16 cellular contexts compared by ENCODE assay signal in genomic region chr19:6717036-6717435, GRCh38. TPM values are rescaled to one million over a fixed set of nuclear protein-coding genes. Genes with fewer than 3 reads are reported as not detected.
DNase-seq lines count a peak whose midpoint lies in the region; ATAC-seq and TF ChIP-seq lines count a peak whose summit lies in the region.
"Had no signal": no experiment of that assay in that cellular context is flagged by ENCODE, and none has a peak within 500 bp of the region (broad histone marks: within the 10 kb centered on the region; RNA-seq: fewer than 3 reads in every experiment).

No MANE protein-coding gene starts in this region.

- H3K23ac ChIP-seq in H9 (ENCODE audit: insufficient read length, low read depth, low read length), result no peak overlapping the region

- peaks cover 2% of the 10 kb centered on the region for H3K36me3 Mint-ChIP-seq in activated CD4-positive, alpha-beta T cell treated with anti-CD3 and anti-CD28 coated beads for 36 hours (ENCODE audit: low read depth)
- peaks cover 0 to 4% (median 3%) of the 10 kb centered on the region in 3 experiments; a peak in 3 of 7 replicates for H3K36me3 Mint-ChIP-seq in H9 (ENCODE audit: insufficient read depth in 1 of 3, low read depth in 3 of 3)

- H3K79me1 ChIP-seq in H9 (ENCODE audit: insufficient read depth, low read depth, low read length, poor library complexity, severe bottlenecking), result no peaks in the 10 kb centered on the region

- no peaks in the 10 kb centered on the region for H3K23me2 ChIP-seq in H9 (ENCODE audit: insufficient read length, low read depth, low read length, poor library complexity, severe bottlenecking)

- TF ChIP-seq CTCF in H9 (conservative IDR thresholded peaks at IDR 0.05) (peak; percentile 53; the same call in 2 of the 3 replicates), mammary epithelial cell (conservative IDR thresholded peaks at IDR 0.05 in 1 of 2, IDR thresholded peaks at IDR 0.05 in 1 of 2; ENCODE audit: extremely low read depth in 1 of 2, insufficient read depth in 1 of 2, low read depth in 1 of 2, low read length in 2 of 2) (peak in 1 of 2 donors; percentile 9), neural cell (IDR thresholded peaks at IDR 0.05; ENCODE audit: poor library complexity, severe bottlenecking) (peak; percentile 8)

- H2BK5ac ChIP-seq in H9 (ENCODE audit: insufficient read length, low read length), result no peak overlapping the region

- CTCF ChIA-PET in activated CD4-positive, alpha-beta T cell treated with anti-CD3 and anti-CD28 coated beads for 36 hours (lab: Charles Lee), result no interaction called here
- CTCF ChIA-PET in mammary epithelial cell (lab: Charles Lee; ENCODE audit: low non-redundant PET), result no interaction called here

- H3F3A ChIP-seq in neural cell (ENCODE audit: insufficient read depth, low read length, poor library complexity, severe bottlenecking), result no peaks in the 10 kb centered on the region

- H3K4me1 ChIP-seq in H9 (ENCODE audit: insufficient read depth, low read length) (no peaks in the 10 kb centered on the region; the same call in 1 of the 2 replicates), mammary epithelial cell (ENCODE audit: insufficient read depth, low read length) (peaks cover 23% of the 10 kb centered on the region)

- H3K4me3 ChIP-seq in mammary epithelial cell (replicated peaks in 1 of 3; ENCODE audit: insufficient read depth in 1 of 3, low read depth in 2 of 3, low read length in 3 of 3) (no peak overlapping the region), neural cell (ENCODE audit: low read length) (no peak overlapping the region)
- H3K4me3 ChIP-seq: esophagus squamous epithelium, pancreas had no signal

- no peak overlapping the region for H2BK120ac ChIP-seq in H9 (ENCODE audit: low read depth, low read length, poor library complexity, severe bottlenecking)

- no peaks in the 10 kb centered on the region for H3K79me2 ChIP-seq in H9 (ENCODE audit: insufficient read depth, low read length)
- peaks cover 4% of the 10 kb centered on the region for H3K79me2 ChIP-seq in mammary epithelial cell (ENCODE audit: insufficient read depth, low read length)
- no peaks in the 10 kb centered on the region for H3K79me2 ChIP-seq in neural cell (replicated peaks; ENCODE audit: insufficient read depth, low read length)

- H3K27me3 ChIP-seq in H9 (ENCODE audit: insufficient read depth, low read length) (no peaks in the 10 kb centered on the region), mammary epithelial cell (ENCODE audit: insufficient read depth, low read length) (no peaks in the 10 kb centered on the region), neural cell (ENCODE audit: insufficient read depth, low read depth, low read length) (no peaks in the 10 kb centered on the region)
- H3K27me3 ChIP-seq: pancreas had no signal

- no peaks in the 10 kb centered on the region for H3K9me2 ChIP-seq in neural cell (ENCODE audit: insufficient read depth, low read length)

- H2AFZ ChIP-seq in H9 (ENCODE audit: low read length) (no peak overlapping the region), mammary epithelial cell (ENCODE audit: low read depth, low read length) (no peak overlapping the region), neural cell (ENCODE audit: low read depth, low read length) (no peak overlapping the region)

- in situ Hi-C loops in mammary epithelial cell (cut with MboI; ENCODE audit: low sequenced_read_pairs in 2 of 2), result no loop called here

- POLR2A ChIA-PET in activated CD4-positive, alpha-beta T cell treated with anti-CD3 and anti-CD28 coated beads for 36 hours (lab: Charles Lee), result no interaction called here

- H2BK12ac ChIP-seq in H9 (ENCODE audit: insufficient read length, low read depth, low read length), result no peak overlapping the region

- no peak for TF ChIP-seq EP300 in neural cell (conservative IDR thresholded peaks at IDR 0.05; ENCODE audit: poor library complexity, severe bottlenecking)

- H3K9ac ChIP-seq in H9 (ENCODE audit: extremely low read depth, insufficient read length, low read length) (no peak overlapping the region), mammary epithelial cell (ENCODE audit: insufficient read depth, low read length) (no peak overlapping the region), neural cell (ENCODE audit: low read length) (no peak overlapping the region)

- H4K8ac ChIP-seq in H9 (replicated peaks; ENCODE audit: insufficient read length, low read depth, low read length), result no peak overlapping the region

- no peak overlapping the region for H3K56ac ChIP-seq in H9 (ENCODE audit: insufficient read length, low read depth, low read length)

- H4K20me1 ChIP-seq in H9 (ENCODE audit: control insufficient read depth, insufficient read depth, insufficient read length), result no peaks in the 10 kb centered on the region
- H4K20me1 ChIP-seq in mammary epithelial cell (ENCODE audit: insufficient read depth, low read length), result no peaks in the 10 kb centered on the region
- no peaks in the 10 kb centered on the region for H4K20me1 ChIP-seq in neural cell (ENCODE audit: insufficient read depth)

- peaks cover 8% of the 10 kb centered on the region for H3K27me3 Mint-ChIP-seq in activated CD4-positive, alpha-beta T cell treated with anti-CD3 and anti-CD28 coated beads for 36 hours
- H3K27me3 Mint-ChIP-seq in H9 (ENCODE audit: low read depth), result peaks cover 18% of the 10 kb centered on the region
- H3K27me3 Mint-ChIP-seq: activated T-cell treated with anti-CD3 and anti-CD28 coated beads, Interleukin-2, amount 50 U/mL, for 24 hours had no signal

- dilution Hi-C loops in mammary epithelial cell (cut with HindIII; ENCODE audit: low sequenced_read_pairs), result no loop called here

- H3K4me3 Mint-ChIP-seq in activated CD4-positive, alpha-beta T cell treated with anti-CD3 and anti-CD28 coated beads for 36 hours, result no peak overlapping the region
- H3K4me3 Mint-ChIP-seq in H9, result peak overlapping the region in 1 of 2 experiments; percentile 55; a peak in 1 of 5 replicates
- H3K4me3 Mint-ChIP-seq: activated T-cell treated with anti-CD3 and anti-CD28 coated beads, Interleukin-2, amount 50 U/mL, for 24 hours had no signal

- no peak overlapping the region for H2BK20ac ChIP-seq in H9 (ENCODE audit: low read depth, low read length, poor library complexity, severe bottlenecking)

- H3K4me2 ChIP-seq in H9 (ENCODE audit: insufficient read depth, insufficient read length, low read length) (no peak overlapping the region), mammary epithelial cell (ENCODE audit: insufficient read depth, low read depth, low read length) (no peak overlapping the region), neural cell (ENCODE audit: low read length) (no peak overlapping the region)

- TF ChIP-seq RAD21 in neural cell (conservative IDR thresholded peaks at IDR 0.05), result no peak

- no peak overlapping the region for H3K18ac ChIP-seq in H9 (ENCODE audit: insufficient read length, low read depth, low read length)

- no peaks in the 10 kb centered on the region for H3K9me3 ChIP-seq in H9 (ENCODE audit: control insufficient read depth, low read depth, low read length)
- no peaks in the 10 kb centered on the region for H3K9me3 ChIP-seq in mammary epithelial cell (replicated peaks; ENCODE audit: insufficient read depth, low read length)
- no peaks in the 10 kb centered on the region for H3K9me3 ChIP-seq in neural cell (ENCODE audit: low read length)
- H3K9me3 ChIP-seq: esophagus squamous epithelium, pancreas had no signal

- DNase-seq in activated CD4-positive, alpha-beta T cell treated with anti-CD3 and anti-CD28 coated beads for 36 hours, result peak; percentile 42
- DNase-seq in activated CD4-positive, alpha-beta T cell treated with anti-CD3 and anti-CD28 coated beads for 1 hour, result no peak
- DNase-seq in H9, result peak; percentile 48
- DNase-seq in mammary epithelial cell, result no peak
- no peak for DNase-seq in COLO829 (ENCODE audit: low spot score)
- DNase-seq in T1000 (lab: John Stamatoyannopoulos, UW), result no peak
- DNase-seq: ACHN; activated T-cell treated with anti-CD3 and anti-CD28 coated beads, Interleukin-2, amount 50 U/mL, for 24 hours; amniotic stem cell; esophagus squamous epithelium; NCI-H1092; NCI-H2227 treated with DMSO at 0.1 percent for 48 hours had no signal

- H3K27ac ChIP-seq in H9 (ENCODE audit: insufficient read length, low read depth, low read length) (no peak overlapping the region), mammary epithelial cell (ENCODE audit: insufficient read depth, low read depth, low read length) (no peak overlapping the region), neural cell (ENCODE audit: low read length) (no peak overlapping the region)
- H3K27ac ChIP-seq: esophagus squamous epithelium, pancreas had no signal

- intact Hi-C loops in activated CD4-positive, alpha-beta T cell treated with anti-CD3 and anti-CD28 coated beads for 36 hours (cut with DNase I, micrococcal nuclease), result loop anchor here in 1 of 2 experiments (5.0 kb wide), 1 partner anchor 85 kb away; no protein-coding TSS in a partner anchor
- intact Hi-C loops in mammary epithelial cell (cut with micrococcal nuclease), result no loop called here

- H3K9me3 Mint-ChIP-seq in activated CD4-positive, alpha-beta T cell treated with anti-CD3 and anti-CD28 coated beads for 36 hours (ENCODE audit: low read depth), result peaks cover 3% of the 10 kb centered on the region
- H3K9me3 Mint-ChIP-seq in H9, result peaks cover 7 to 11% of the 10 kb centered on the region in 2 experiments; a peak in 4 of 5 replicates
- H3K9me3 Mint-ChIP-seq: activated T-cell treated with anti-CD3 and anti-CD28 coated beads, Interleukin-2, amount 50 U/mL, for 24 hours had no signal

- no peak overlapping the region for H3K27ac Mint-ChIP-seq in activated CD4-positive, alpha-beta T cell treated with anti-CD3 and anti-CD28 coated beads for 36 hours
- peak overlapping the region in 1 of 3 experiments; percentile 11; a peak in 1 of 7 replicates for H3K27ac Mint-ChIP-seq in H9
- H3K27ac Mint-ChIP-seq: activated T-cell treated with anti-CD3 and anti-CD28 coated beads, Interleukin-2, amount 50 U/mL, for 24 hours had no signal

- no peak overlapping the region for H4K5ac ChIP-seq in H9 (ENCODE audit: insufficient read length, low read depth, low read length)

- H4K91ac ChIP-seq in H9 (ENCODE audit: insufficient read length, low read depth, low read length), result no peak overlapping the region

- H3K14ac ChIP-seq in H9 (ENCODE audit: insufficient read depth, low read length), result no peak overlapping the region

- no peak for ATAC-seq in activated CD4-positive, alpha-beta T cell treated with anti-CD3 and anti-CD28 coated beads for 36 hours
- ATAC-seq in HG02840 (IDR thresholded peaks at IDR 0.05; ENCODE audit: low FRiP score, unreplicated experiment), result no peak
- ATAC-seq: pancreas had no signal

- no CpG with 5 or more reads among the region's 10 CpGs for WGBS in H9 (ENCODE audit: extremely low coverage, insufficient read length, low lambda C conversion rate)
- 78% methylated on average over 9 of the region's 10 CpGs for WGBS in mammary epithelial cell (ENCODE audit: low coverage, missing lambda C conversion rate)

- H3K4me1 Mint-ChIP-seq in activated CD4-positive, alpha-beta T cell treated with anti-CD3 and anti-CD28 coated beads for 36 hours, result peaks cover 7% of the 10 kb centered on the region
- peaks cover 0 to 26% of the 10 kb centered on the region in 2 experiments for H3K4me1 Mint-ChIP-seq in H9

- no peaks in the 10 kb centered on the region for H3K36me3 ChIP-seq in mammary epithelial cell (ENCODE audit: insufficient read depth, low read length)
- H3K36me3 ChIP-seq in neural cell (ENCODE audit: insufficient read depth, low read length), result no peaks in the 10 kb centered on the region
- H3K36me3 ChIP-seq: esophagus squamous epithelium had no signal

- no peak overlapping the region for H3T11ph ChIP-seq in H9 (ENCODE audit: low read length)

- no peak overlapping the region for H2BK15ac ChIP-seq in H9 (ENCODE audit: low read depth, low read length)

- BruUV-seq in mammary epithelial cell (replicated peaks; lab: Mats Ljungman, UMichigan), result TSS peak; percentile 19

- no peak overlapping the region for H2AK5ac ChIP-seq in H9 (ENCODE audit: insufficient read length, low read length)

- H3K4ac ChIP-seq in H9 (ENCODE audit: low read depth, low read length), result no peak overlapping the region

RNA-seq across cellular contexts. Expression of gene C3, which starts 3.4 kb away (rescaled TPM):
- 1 to 10 TPM in 1 of 2 experiments, under 1 TPM in 1; 0.93 to 1.0 TPM for total RNA-seq in activated CD4-positive, alpha-beta T cell treated with anti-CD3 and anti-CD28 coated beads for 36 hours
- total RNA-seq in H9 (2021) (4.9 and 5.9 TPM in 2 replicates), mammary epithelial cell (100 to 1,000 TPM in 1 of 2 donors, 10 to 100 TPM in 1; 20.5 to 122 TPM)
- polyA plus RNA-seq in mammary epithelial cell (142 TPM), neural cell (not detected in 2 replicates)
- polyA minus RNA-seq in mammary epithelial cell (403 TPM), neural cell (not detected in 2 replicates)

RNA-seq across cellular contexts. Expression of gene GPR108, which starts 20.3 kb away (rescaled TPM):
- 10 to 100 TPM; 58.8 to 59.9 TPM for total RNA-seq in activated CD4-positive, alpha-beta T cell treated with anti-CD3 and anti-CD28 coated beads for 36 hours
- 38.2 and 39.3 TPM in 2 replicates for total RNA-seq in H9 (2021)
- 10 to 100 TPM; 50.2 to 95.9 TPM for total RNA-seq in mammary epithelial cell
- 75.9 TPM for polyA plus RNA-seq in mammary epithelial cell
- polyA minus RNA-seq in mammary epithelial cell, result 230 TPM
- polyA plus RNA-seq in neural cell, result 24.6 and 44.5 TPM in 2 replicates
- polyA minus RNA-seq in neural cell, result 15.3 and 15.8 TPM in 2 replicates

RNA-seq across cellular contexts. Expression of gene TRIP10, which starts 22.4 kb away (rescaled TPM):
- total RNA-seq in activated CD4-positive, alpha-beta T cell treated with anti-CD3 and anti-CD28 coated beads for 36 hours, result 10 to 100 TPM; 45.1 to 50.0 TPM
- total RNA-seq in H9 (2021), result 54.1 and 56.4 TPM in 2 replicates
- total RNA-seq in mammary epithelial cell, result 10 to 100 TPM; 45.0 to 73.3 TPM
- polyA plus RNA-seq in mammary epithelial cell, result 46.8 TPM
- 28.9 TPM for polyA minus RNA-seq in mammary epithelial cell
- 0.76 TPM in 2 replicates for polyA plus RNA-seq in neural cell
- polyA minus RNA-seq in neural cell, result 0.97 and 1.2 TPM in 2 replicates

RNA-seq across cellular contexts. Expression of gene TNFSF14, which starts 47.1 kb away (rescaled TPM):
- 10 to 100 TPM; 31.8 to 33.0 TPM for total RNA-seq in activated CD4-positive, alpha-beta T cell treated with anti-CD3 and anti-CD28 coated beads for 36 hours
- not detected in 2 replicates for total RNA-seq in H9 (2021)
- under 1 TPM in 1 of 2 donors, not detected in 1; 0.16 TPM for total RNA-seq in mammary epithelial cell
- not detected for polyA plus RNA-seq in mammary epithelial cell
- polyA minus RNA-seq in mammary epithelial cell, result not detected
- not detected in 2 replicates for polyA plus RNA-seq in neural cell
- not detected in 2 replicates for polyA minus RNA-seq in neural cell
- total RNA-seq: temporal lobe had no signal

RNA-seq across cellular contexts. Expression of gene SH2D3A, which starts 50.2 kb away (rescaled TPM):
- total RNA-seq in activated CD4-positive, alpha-beta T cell treated with anti-CD3 and anti-CD28 coated beads for 36 hours, result 10 to 100 TPM; 20.7 to 23.2 TPM
- total RNA-seq in H9 (2021) (17.9 and 22.0 TPM in 2 replicates), mammary epithelial cell (10 to 100 TPM; 59.0 to 95.1 TPM)
- polyA plus RNA-seq in mammary epithelial cell (31.9 TPM), neural cell (3.6 TPM in 1 of 2 replicates, not detected in the other)
- polyA minus RNA-seq in mammary epithelial cell (31.9 TPM), neural cell (0.35 TPM in 1 of 2 replicates, not detected in the other)

Comparison
In these comparisons a context has a peak if more than half of its experiments do, and no peak if none do; other contexts are left out.
1. DNase-seq: peak in activated CD4-positive, alpha-beta T cell treated with anti-CD3 and anti-CD28 coated beads for 36 hours (single experiment) and H9 (single experiment); none in activated CD4-positive, alpha-beta T cell treated with anti-CD3 and anti-CD28 coated beads for 1 hour (single experiment), mammary epithelial cell (single experiment), COLO829 (single experiment) and T1000 (single experiment).